In genomic region chr2:18900691-18901113, GRCh38 we compare ENCODE assay signal across 16 cellular contexts.
DNase-seq lines count a peak whose midpoint lies in the region; ATAC-seq, FAIRE-seq and TF ChIP-seq lines count a peak whose summit lies in the region.
"Had no signal": no experiment of that assay in that cellular context is flagged by ENCODE, and none has a peak within 500 bp of the region (broad histone marks: within the 10 kb centered on the region; RNA-seq: fewer than 3 reads in every experiment).

No MANE protein-coding gene starts in this region.

- H3K9ac ChIP-seq in SK-N-SH, result no peak overlapping the region

- H4K20me1 ChIP-seq in SK-N-SH (ENCODE audit: insufficient read depth), result no peaks in the 10 kb centered on the region

- H3K4me3 ChIP-seq in SK-N-SH (ENCODE audit: low read depth in 2 of 2, low read length in 1 of 2) (no peak overlapping the region), aorta (ENCODE audit: low read length in 2 of 2) (peak overlapping the region in 1 of 2 donors; percentile 33)

- no peak overlapping the region for H2AFZ ChIP-seq in SK-N-SH (ENCODE audit: low read depth)

- no peaks in the 10 kb centered on the region for H3K9me3 ChIP-seq in SK-N-SH
- no peaks in the 10 kb centered on the region for H3K9me3 ChIP-seq in aorta (ENCODE audit: control insufficient read depth, low read length)

- H3K27ac ChIP-seq in SK-N-SH (ENCODE audit: low read depth in 2 of 2, low read length in 1 of 2) (peak overlapping the region in 1 of 2 experiments; percentile 3; a peak in 1 of 4 replicates), aorta (ENCODE audit: low read depth in 1 of 2, low read length in 2 of 2) (peak overlapping the region; percentile 78 to 97)
- H3K27ac ChIP-seq: 22Rv1, epithelial cell of prostate had no signal

- H3K4me2 ChIP-seq in SK-N-SH, result no peak overlapping the region

- peaks cover 0 to 2% of the 10 kb centered on the region in 2 experiments for H3K36me3 ChIP-seq in SK-N-SH (replicated peaks in 1 of 2; ENCODE audit: control insufficient read depth in 1 of 2, insufficient read depth in 2 of 2, low read length in 1 of 2)
- H3K36me3 ChIP-seq in aorta (ENCODE audit: control insufficient read depth in 1 of 2, insufficient read depth in 2 of 2, low read length in 1 of 2), result no peaks in the 10 kb centered on the region

- no peak for TF ChIP-seq POLR2A in H54 (IDR thresholded peaks at IDR 0.05; ENCODE audit: low read depth, low read length)

- no peak for ATAC-seq in SK-N-SH treated with all-trans-retinoic acid at 6 μM for 48 hours
- ATAC-seq in left cardiac atrium, result peak; percentile 69
- ATAC-seq in aorta (ENCODE audit: low FRiP score), result peak; percentile 78
- ATAC-seq in HG03280 (IDR thresholded peaks at IDR 0.05; ENCODE audit: unreplicated experiment), result no peak
- ATAC-seq: activated CD8-positive, alpha-beta memory T cell treated with anti-CD3 and anti-CD28 coated beads, Interleukin-2, amount 10 ng/mL, durations not matched to agents 7 days and 5 days had no signal

- intact Hi-C loops in left cardiac atrium (cut with DNase I) (no loop called here), aorta (cut with DNase I) (no loop called here)

- H3K79me2 ChIP-seq in SK-N-SH (ENCODE audit: insufficient read depth), result no peaks in the 10 kb centered on the region

- DNase-seq in SK-N-SH, result no peak
- no peak for DNase-seq in left cardiac atrium
- DNase-seq in pons (ENCODE audit: low spot score), result peak; percentile 21
- peak in 1 of 2 donors; percentile 48 for DNase-seq in aorta
- DNase-seq in GF-D8 (lab: John Stamatoyannopoulos, UW), result no peak
- DNase-seq in H54 (ENCODE audit: insufficient read length, low spot score), result no peak
- DNase-seq: activated CD8-positive, alpha-beta memory T cell treated with anti-CD3 and anti-CD28 coated beads, Interleukin-2, amount 10 ng/mL, durations not matched to agents 7 days and 5 days; CD8-positive, alpha-beta memory T cell; NCI-H1105; posterior cingulate gyrus; stimulated activated CD4-positive, alpha-beta T cell treated with anti-CD3 and anti-CD28 coated beads, Interleukin-1b, Interleukin-23, amount 100 ng/mL, for 48 hours had no signal

- H3K27me3 ChIP-seq in SK-N-SH (ENCODE audit: insufficient read depth), result no peaks in the 10 kb centered on the region
- H3K27me3 ChIP-seq in aorta (ENCODE audit: control insufficient read depth in 1 of 2, insufficient read depth in 2 of 2, low read length in 1 of 2), result no peaks in the 10 kb centered on the region

- no peaks in the 10 kb centered on the region for H3K9me2 ChIP-seq in SK-N-SH

- TF ChIP-seq RAD21 in SK-N-SH (IDR thresholded peaks at IDR 0.05; ENCODE audit: low read length), result no peak

- CTCF ChIA-PET in SK-N-SH (lab: Yijun Ruan, JAX), result no interaction called here

- no peak for TF ChIP-seq EP300 in SK-N-SH (IDR thresholded peaks at IDR 0.05; ENCODE audit: borderline replicate concordance in 1 of 2, low read depth in 1 of 2, low read length in 1 of 2)

- H3F3A ChIP-seq in SK-N-SH (replicated peaks; ENCODE audit: insufficient read depth), result no peaks in the 10 kb centered on the region

- H3K4me1 ChIP-seq in SK-N-SH (ENCODE audit: control insufficient read depth in 1 of 2, insufficient read depth in 2 of 2, low read depth in 1 of 2, low read length in 1 of 2) (peaks cover 0 to 11% of the 10 kb centered on the region in 2 experiments; a peak in 1 of 4 replicates), aorta (ENCODE audit: control insufficient read depth in 1 of 2, insufficient read depth in 2 of 2, low read length in 2 of 2) (peaks cover 0 to 9% of the 10 kb centered on the region in 2 donors)

- FAIRE-seq in H54 (lab: Jason Lieb, UNC), result no peak
- FAIRE-seq: GM19239 had no signal

- TF ChIP-seq CTCF in SK-N-SH (IDR thresholded peaks at IDR 0.05), result no peak

- POLR2A ChIA-PET in SK-N-SH (lab: Yijun Ruan, JAX), result no interaction called here

TF ChIP-seq in SK-N-SH, 30 proteins besides CTCF, POLR2A, EP300 and RAD21:
- TF ChIP-seq EZH2phosphoT487 (IDR thresholded peaks at IDR 0.05; ENCODE audit: borderline replicate concordance, low read depth) (no peak), TCF12 (IDR thresholded peaks at IDR 0.05) (no peak), PBX3 (IDR thresholded peaks at IDR 0.05) (no peak), RXRA (IDR thresholded peaks at IDR 0.05; ENCODE audit: borderline replicate concordance, low read depth) (0 out of 2 replicates have a peak, but pooled peaks have one; percentile 16), IRF3 (IDR thresholded peaks at IDR 0.05; ENCODE audit: low read depth, low read length) (no peak)

TF ChIP-seq in SK-N-SH treated with all-trans-retinoic acid at 6 μM for 48 hours, 23 proteins besides CTCF, POLR2A, EP300 and RAD21:
- TF ChIP-seq ISL1 (CRISPR knock-in tag; IDR thresholded peaks at IDR 0.05) (no peak), ZNF565 (CRISPR knock-in tag; conservative IDR thresholded peaks at IDR 0.05; ENCODE audit: low read depth) (no peak), GLIS3 (CRISPR knock-in tag; IDR thresholded peaks at IDR 0.05) (no peak), CREB5 (CRISPR knock-in tag; IDR thresholded peaks at IDR 0.05; ENCODE audit: low read depth) (no peak), TOX (CRISPR knock-in tag; IDR thresholded peaks at IDR 0.05; ENCODE audit: borderline replicate concordance) (no peak), ZNF8 (CRISPR knock-in tag; IDR thresholded peaks at IDR 0.05) (no peak), CSDC2 (CRISPR knock-in tag; IDR thresholded peaks at IDR 0.05) (no peak), ARNTL (CRISPR knock-in tag; IDR thresholded peaks at IDR 0.05; ENCODE audit: borderline replicate concordance, low read depth) (no peak), OSR1 (CRISPR knock-in tag; IDR thresholded peaks at IDR 0.05) (no peak), SNAI2 (CRISPR knock-in tag; IDR thresholded peaks at IDR 0.05) (no peak), ZFP3 (CRISPR knock-in tag; IDR thresholded peaks at IDR 0.05) (no peak), PATZ1 (CRISPR knock-in tag; IDR thresholded peaks at IDR 0.05; ENCODE audit: borderline replicate concordance) (no peak), ZC3H10 (CRISPR knock-in tag; IDR thresholded peaks at IDR 0.05) (no peak), ZNF70 (CRISPR knock-in tag; IDR thresholded peaks at IDR 0.05) (no peak), RARB (CRISPR knock-in tag; IDR thresholded peaks at IDR 0.05) (no peak), BACH2 (CRISPR knock-in tag; IDR thresholded peaks at IDR 0.05; ENCODE audit: borderline replicate concordance) (no peak), PPARA (CRISPR knock-in tag; IDR thresholded peaks at IDR 0.05; ENCODE audit: borderline replicate concordance) (no peak), ZFP30 (CRISPR knock-in tag; IDR thresholded peaks at IDR 0.05) (no peak)

Comparison
In these comparisons a context has a peak if more than half of its experiments do, and no peak if none do; other contexts are left out.
1. ATAC-seq: peak in left cardiac atrium (2 of 2) and aorta (single experiment); none in SK-N-SH treated with all-trans-retinoic acid at 6 μM for 48 hours (single experiment) and HG03280 (single experiment).